9 cellular contexts compared by ENCODE assay signal in the genomic region with DNA sequence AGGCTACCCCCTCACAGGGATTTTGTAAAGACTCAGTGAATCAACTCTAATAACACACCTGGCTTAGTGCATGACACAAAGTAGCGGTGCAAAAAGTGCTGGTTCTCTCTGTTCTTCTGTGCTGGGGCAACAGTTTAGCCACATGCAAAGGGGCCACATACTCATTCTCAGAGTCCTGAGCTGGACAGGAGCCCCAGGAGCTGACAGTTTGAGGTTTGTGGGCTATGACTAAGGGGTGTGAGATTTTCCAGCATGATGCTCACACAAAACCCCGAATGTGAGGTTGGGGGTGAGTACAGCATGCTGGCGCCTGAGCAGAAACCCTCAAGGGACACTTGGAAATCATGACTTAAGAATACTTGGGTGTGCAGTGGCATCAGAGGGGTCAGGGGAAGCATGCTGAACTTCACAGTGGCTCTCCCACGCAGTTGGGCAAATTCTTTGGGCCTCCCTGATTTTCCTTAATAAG. TPM values are rescaled to one million over a fixed set of nuclear protein-coding genes. Genes with fewer than 3 reads are reported as not detected.
DNase-seq lines count a peak whose midpoint lies in the region; ATAC-seq, FAIRE-seq and TF ChIP-seq lines count a peak whose summit lies in the region.
"Had no signal": no experiment of that assay in that cellular context is flagged by ENCODE, and none has a peak within 500 bp of the region (broad histone marks: within the 10 kb centered on the region; RNA-seq: fewer than 3 reads in every experiment).

No MANE protein-coding gene starts in this region.

- TF ChIP-seq POLR2A in upper lobe of left lung (IDR thresholded peaks at IDR 0.05), result no peak

- H3K9me3 Mint-ChIP-seq in activated T-helper 2 cell treated with anti-CD3 and anti-CD28 coated beads, Interferon-gamma antibody, Interleukin-2, Interleukin-4, amounts not matched to agents 10 μg/mL and 5 μg/mL and 100 μg/mL, durations not matched to agents 14 hours and 24 hours and 36 hours, result no peaks in the 10 kb centered on the region
- H3K9me3 Mint-ChIP-seq: activated naive CD8-positive, alpha-beta T cell treated with anti-CD3 and anti-CD28 coated beads, Interleukin-2, amount 10 ng/mL, durations not matched to agents 7 days and 5 days had no signal

- H3K36me3 ChIP-seq in ACC112 (ENCODE audit: insufficient read depth, low read length) (no peaks in the 10 kb centered on the region), upper lobe of left lung (no peaks in the 10 kb centered on the region)
- no peaks in the 10 kb centered on the region for H3K36me3 ChIP-seq in effector memory CD4-positive, alpha-beta T cell (ENCODE audit: control insufficient read depth, insufficient read depth, low read length)

- H3K27me3 Mint-ChIP-seq in activated T-helper 2 cell treated with anti-CD3 and anti-CD28 coated beads, Interferon-gamma antibody, Interleukin-2, Interleukin-4, amounts not matched to agents 10 μg/mL and 5 μg/mL and 100 μg/mL, durations not matched to agents 14 hours and 24 hours and 36 hours (ENCODE audit: low read depth), result no peaks in the 10 kb centered on the region

- H3K4me3 Mint-ChIP-seq in activated T-helper 2 cell treated with anti-CD3 and anti-CD28 coated beads, Interferon-gamma antibody, Interleukin-2, Interleukin-4, amounts not matched to agents 10 μg/mL and 5 μg/mL and 100 μg/mL, durations not matched to agents 14 hours and 24 hours and 36 hours (ENCODE audit: low read depth), result no peak overlapping the region
- H3K4me3 Mint-ChIP-seq: activated naive CD8-positive, alpha-beta T cell treated with anti-CD3 and anti-CD28 coated beads, Interleukin-2, amount 10 ng/mL, durations not matched to agents 7 days and 5 days had no signal

- no peak for TF ChIP-seq EP300 in upper lobe of left lung (IDR thresholded peaks at IDR 0.05)

- H3K4me3 ChIP-seq in ACC112 (ENCODE audit: low read depth, low read length) (peak overlapping the region; percentile 9; the same call in 1 of the 2 replicates), astrocyte of the cerebellum (ENCODE audit: low read depth, low read length) (no peak overlapping the region), upper lobe of left lung (no peak overlapping the region)
- H3K4me3 ChIP-seq in effector memory CD4-positive, alpha-beta T cell (ENCODE audit: insufficient read depth, low read depth, low read length, poor library complexity, severe bottlenecking), result no peak overlapping the region

- 72 to 73% methylated on average over 4 of the region's 4 CpGs for WGBS in upper lobe of left lung, 2 donors

- no peaks in the 10 kb centered on the region for H3K79me2 ChIP-seq in ACC112 (ENCODE audit: control insufficient read depth, insufficient read depth, low read length, unreplicated experiment)

- no peak for TF ChIP-seq CTCF in astrocyte of the cerebellum (IDR thresholded peaks at IDR 0.05; ENCODE audit: low read depth, low read length, missing control alignments)
- TF ChIP-seq CTCF in upper lobe of left lung (IDR thresholded peaks at IDR 0.05), result no peak

- H3K27ac ChIP-seq in ACC112 (ENCODE audit: low read depth, low read length), result peak overlapping the region; percentile 93
- no peak overlapping the region for H3K27ac ChIP-seq in effector memory CD4-positive, alpha-beta T cell (ENCODE audit: insufficient read depth, low read length, poor library complexity, severe bottlenecking)
- H3K27ac ChIP-seq in upper lobe of left lung, result no peak overlapping the region

- peak; percentile 55 for ATAC-seq in GM19324 (IDR thresholded peaks at IDR 0.05; ENCODE audit: low FRiP score, unreplicated experiment)
- ATAC-seq in HG03175 (IDR thresholded peaks at IDR 0.05; ENCODE audit: unreplicated experiment), result peak; percentile 92
- no peak for ATAC-seq in upper lobe of left lung (ENCODE audit: low FRiP score in 2 of 2)

- in situ Hi-C loops in astrocyte of the cerebellum (cut with HindIII; ENCODE audit: low sequenced_read_pairs), result no loop called here

- peaks cover 30% of the 10 kb centered on the region for H3K4me1 Mint-ChIP-seq in activated T-helper 2 cell treated with anti-CD3 and anti-CD28 coated beads, Interferon-gamma antibody, Interleukin-2, Interleukin-4, amounts not matched to agents 10 μg/mL and 5 μg/mL and 100 μg/mL, durations not matched to agents 14 hours and 24 hours and 36 hours (ENCODE audit: low read depth)
- H3K4me1 Mint-ChIP-seq: activated naive CD8-positive, alpha-beta T cell treated with anti-CD3 and anti-CD28 coated beads, Interleukin-2, amount 10 ng/mL, durations not matched to agents 7 days and 5 days had no signal

- no peaks in the 10 kb centered on the region for H3K36me3 Mint-ChIP-seq in activated T-helper 2 cell treated with anti-CD3 and anti-CD28 coated beads, Interferon-gamma antibody, Interleukin-2, Interleukin-4, amounts not matched to agents 10 μg/mL and 5 μg/mL and 100 μg/mL, durations not matched to agents 14 hours and 24 hours and 36 hours (ENCODE audit: low read depth)
- H3K36me3 Mint-ChIP-seq: activated naive CD8-positive, alpha-beta T cell treated with anti-CD3 and anti-CD28 coated beads, Interleukin-2, amount 10 ng/mL, durations not matched to agents 7 days and 5 days had no signal

- H2AFZ ChIP-seq in ACC112 (ENCODE audit: low read length, unreplicated experiment), result no peak overlapping the region

- H3K27ac Mint-ChIP-seq in activated T-helper 2 cell treated with anti-CD3 and anti-CD28 coated beads, Interferon-gamma antibody, Interleukin-2, Interleukin-4, amounts not matched to agents 10 μg/mL and 5 μg/mL and 100 μg/mL, durations not matched to agents 14 hours and 24 hours and 36 hours, result no peak overlapping the region
- H3K27ac Mint-ChIP-seq: activated naive CD8-positive, alpha-beta T cell treated with anti-CD3 and anti-CD28 coated beads, Interleukin-2, amount 10 ng/mL, durations not matched to agents 7 days and 5 days had no signal

- H3K27me3 ChIP-seq in ACC112 (ENCODE audit: insufficient read depth, low read length) (0 out of 2 replicates have a peak, but pooled peaks cover 3% of the 10 kb centered on the region), upper lobe of left lung (no peaks in the 10 kb centered on the region)
- H3K27me3 ChIP-seq in effector memory CD4-positive, alpha-beta T cell (replicated peaks; ENCODE audit: control insufficient read depth, insufficient read depth, low read length, poor library complexity, severe bottlenecking), result no peaks in the 10 kb centered on the region

- intact Hi-C loops in activated T-helper 2 cell treated with anti-CD3 and anti-CD28 coated beads, Interferon-gamma antibody, Interleukin-2, Interleukin-4, amounts not matched to agents 10 μg/mL and 5 μg/mL and 100 μg/mL, durations not matched to agents 14 hours and 24 hours and 36 hours (cut with micrococcal nuclease), result loop anchor here (1.0 to 5.0 kb wide), 3 partner anchors 80 to 113 kb away; no protein-coding TSS in a partner anchor

- peak; percentile 87 for FAIRE-seq in urothelium cell line (lab: Jason Lieb, UNC)

- H3K9me3 ChIP-seq in effector memory CD4-positive, alpha-beta T cell (ENCODE audit: control insufficient read depth, low read length), result no peaks in the 10 kb centered on the region
- H3K9me3 ChIP-seq in upper lobe of left lung, result no peaks in the 10 kb centered on the region

- DNase-seq in astrocyte of the cerebellum (ENCODE audit: low read depth) (peak; percentile 97), urothelium cell line (ENCODE audit: low spot score) (peak; percentile 86), upper lobe of left lung (no peak)
- no peak for DNase-seq in activated T-helper 2 cell treated with anti-CD3 and anti-CD28 coated beads, Interferon-gamma antibody, Interleukin-2, Interleukin-4, amounts not matched to agents 10 μg/mL and 5 μg/mL and 100 μg/mL, durations not matched to agents 14 hours and 24 hours and 36 hours (ENCODE audit: low spot score)
- DNase-seq in effector memory CD4-positive, alpha-beta T cell, result no peak
- DNase-seq: activated naive CD8-positive, alpha-beta T cell treated with anti-CD3 and anti-CD28 coated beads, Interleukin-2, amount 10 ng/mL, durations not matched to agents 7 days and 5 days had no signal

- peaks cover 35% of the 10 kb centered on the region for H3K4me1 ChIP-seq in ACC112 (ENCODE audit: control insufficient read depth, insufficient read depth, low read length, unreplicated experiment)
- H3K4me1 ChIP-seq in effector memory CD4-positive, alpha-beta T cell (ENCODE audit: control insufficient read depth, insufficient read depth, low read length, poor library complexity, severe bottlenecking), result no peaks in the 10 kb centered on the region
- H3K4me1 ChIP-seq in upper lobe of left lung, result no peaks in the 10 kb centered on the region

RNA-seq across cellular contexts. Expression of a gene that starts 31.1 kb away (rescaled TPM):
- 0.48 and 1.0 TPM in 2 replicates for total RNA-seq in activated T-helper 2 cell treated with anti-CD3 and anti-CD28 coated beads, Interferon-gamma antibody, Interleukin-2, Interleukin-4, amounts not matched to agents 10 μg/mL and 5 μg/mL and 100 μg/mL, durations not matched to agents 14 hours and 24 hours and 36 hours
- total RNA-seq in upper lobe of left lung, result 1 to 10 TPM in 1 of 6 donors, under 1 TPM in 3, not detected in 2; 0.61 to 2.4 (median 0.85) TPM

Comparison
In these comparisons a context has a peak if more than half of its experiments do, and no peak if none do; other contexts are left out.
1. ATAC-seq: peak in GM19324 (single experiment) and HG03175 (single experiment); none in upper lobe of left lung (0 of 2).
2. DNase-seq: peak in astrocyte of the cerebellum (single experiment) and urothelium cell line (single experiment); none in activated T-helper 2 cell treated with anti-CD3 and anti-CD28 coated beads, Interferon-gamma antibody, Interleukin-2, Interleukin-4, amounts not matched to agents 10 μg/mL and 5 μg/mL and 100 μg/mL, durations not matched to agents 14 hours and 24 hours and 36 hours (single experiment), effector memory CD4-positive, alpha-beta T cell (0 of 3) and upper lobe of left lung (0 of 2).